1 cellular context compared by ENCODE assay signal in the genomic region with DNA sequence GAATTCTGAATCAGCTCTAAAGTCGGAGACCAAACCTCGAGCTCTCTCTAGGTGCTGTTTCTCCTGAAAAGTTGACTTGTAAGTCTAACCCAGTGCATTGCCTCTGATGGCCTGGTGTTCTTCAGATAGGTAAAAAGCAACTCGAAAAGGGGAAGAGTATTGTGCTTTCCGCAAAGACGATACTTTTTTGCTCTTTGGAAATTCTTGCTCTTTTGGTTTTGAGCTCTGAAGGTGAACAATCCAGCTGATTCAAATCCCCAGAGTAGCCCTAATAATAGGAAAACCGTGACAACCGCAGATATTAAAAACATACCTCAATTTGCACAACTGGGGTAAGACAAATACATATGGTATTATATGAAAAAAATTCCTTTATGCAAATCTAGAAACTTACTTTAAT.
TF ChIP-seq lines count a peak whose summit lies in the region.

No MANE protein-coding gene starts in this region.

TF ChIP-seq in GM12878, 131 proteins besides CTCF, POLR2A, EP300 and RAD21 (continues in another document):
- TF ChIP-seq TCF7 (IDR thresholded peaks at IDR 0.05; ENCODE audit: borderline replicate concordance) (0 out of 2 replicates have a peak, but pooled peaks have one; percentile 25), EED (IDR thresholded peaks at IDR 0.05; ENCODE audit: low read depth) (peak; percentile 64), GATAD2B (conservative IDR thresholded peaks at IDR 0.05; ENCODE audit: low read depth) (no peak), MEF2A (IDR thresholded peaks at IDR 0.05; ENCODE audit: insufficient read depth, low read depth, low read length) (peak; percentile 46; the same call in 1 of the 2 replicates), HCFC1 (IDR thresholded peaks at IDR 0.05; ENCODE audit: low read length) (no peak), ASH2L (IDR thresholded peaks at IDR 0.05; ENCODE audit: borderline replicate concordance, low read depth) (no peak), WRNIP1 (IDR thresholded peaks at IDR 0.05; ENCODE audit: borderline replicate concordance, low read depth, low read length) (no peak), RUNX3 (IDR thresholded peaks at IDR 0.05; ENCODE audit: low read length) (peak; percentile 94), NR2F1 (conservative IDR thresholded peaks at IDR 0.05) (no peak), FOS (IDR thresholded peaks at IDR 0.05; ENCODE audit: borderline replicate concordance, extremely low read depth, insufficient read length) (no peak), KLF5 (IDR thresholded peaks at IDR 0.05; ENCODE audit: partially characterized antibody) (no peak), EZH2 (IDR thresholded peaks at IDR 0.05; ENCODE audit: borderline replicate concordance, control insufficient read depth, low read depth, low read length) (no peak), SREBF1 (IDR thresholded peaks at IDR 0.05; ENCODE audit: low read length) (no peak), MTA2 (IDR thresholded peaks at IDR 0.05; ENCODE audit: low read depth) (peak; percentile 12; the same call in 1 of the 2 replicates), RB1 (IDR thresholded peaks at IDR 0.05; ENCODE audit: borderline replicate concordance) (no peak), DPF2 (IDR thresholded peaks at IDR 0.05) (no peak; the same call in 1 of the 2 replicates), NRF1 (conservative IDR thresholded peaks at IDR 0.05; ENCODE audit: low read depth, low read length) (no peak), SMAD5 (IDR thresholded peaks at IDR 0.05; ENCODE audit: low read depth) (no peak), SIN3A (IDR thresholded peaks at IDR 0.05; ENCODE audit: low read depth, low read length) (no peak), SUZ12 (IDR thresholded peaks at IDR 0.05; ENCODE audit: unreplicated experiment) (no peak), RBBP5 (conservative IDR thresholded peaks at IDR 0.05) (no peak), BRCA1 (IDR thresholded peaks at IDR 0.05; ENCODE audit: low read depth, low read length) (no peak), BCL11A (IDR thresholded peaks at IDR 0.05; ENCODE audit: low read depth, low read length) (no peak), SIX5 (IDR thresholded peaks at IDR 0.05; ENCODE audit: low read depth, low read length, severe bottlenecking) (no peak), LARP7 (IDR thresholded peaks at IDR 0.05) (no peak), CBX5 (IDR thresholded peaks at IDR 0.05; ENCODE audit: low read depth) (no peak), SMARCA5 (IDR thresholded peaks at IDR 0.05) (no peak), TBL1XR1 (IDR thresholded peaks at IDR 0.05; ENCODE audit: low read depth, low read length) (no peak), ZNF24 (IDR thresholded peaks at IDR 0.05) (no peak), MXI1 (IDR thresholded peaks at IDR 0.05; ENCODE audit: low read depth, low read length) (no peak), CHD1 (IDR thresholded peaks at IDR 0.05; ENCODE audit: low read depth, low read length) (no peak), JUND (IDR thresholded peaks at IDR 0.05; ENCODE audit: low read depth, low read length) (no peak), ATF7 (IDR thresholded peaks at IDR 0.05; ENCODE audit: low read depth) (no peak), CREM (IDR thresholded peaks at IDR 0.05; ENCODE audit: low read depth) (peak; percentile 36; the same call in 1 of the 2 replicates), ZNF217 (IDR thresholded peaks at IDR 0.05) (no peak), HDGF (IDR thresholded peaks at IDR 0.05) (no peak), RELA (IDR thresholded peaks at IDR 0.05; ENCODE audit: borderline replicate concordance, partially characterized antibody) (no peak), ZNF384 (IDR thresholded peaks at IDR 0.05; ENCODE audit: borderline replicate concordance, low read depth, low read length) (no peak)
- TF ChIP-seq, protein P1, sequence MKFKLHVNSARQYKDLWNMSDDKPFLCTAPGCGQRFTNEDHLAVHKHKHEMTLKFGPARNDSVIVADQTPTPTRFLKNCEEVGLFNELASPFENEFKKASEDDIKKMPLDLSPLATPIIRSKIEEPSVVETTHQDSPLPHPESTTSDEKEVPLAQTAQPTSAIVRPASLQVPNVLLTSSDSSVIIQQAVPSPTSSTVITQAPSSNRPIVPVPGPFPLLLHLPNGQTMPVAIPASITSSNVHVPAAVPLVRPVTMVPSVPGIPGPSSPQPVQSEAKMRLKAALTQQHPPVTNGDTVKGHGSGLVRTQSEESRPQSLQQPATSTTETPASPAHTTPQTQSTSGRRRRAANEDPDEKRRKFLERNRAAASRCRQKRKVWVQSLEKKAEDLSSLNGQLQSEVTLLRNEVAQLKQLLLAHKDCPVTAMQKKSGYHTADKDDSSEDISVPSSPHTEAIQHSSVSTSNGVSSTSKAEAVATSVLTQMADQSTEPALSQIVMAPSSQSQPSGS (IDR thresholded peaks at IDR 0.05; ENCODE audit: low read length): no peak
- TF ChIP-seq, protein P2, sequence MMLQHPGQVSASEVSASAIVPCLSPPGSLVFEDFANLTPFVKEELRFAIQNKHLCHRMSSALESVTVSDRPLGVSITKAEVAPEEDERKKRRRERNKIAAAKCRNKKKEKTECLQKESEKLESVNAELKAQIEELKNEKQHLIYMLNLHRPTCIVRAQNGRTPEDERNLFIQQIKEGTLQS (IDR thresholded peaks at IDR 0.05; ENCODE audit: borderline replicate concordance, extremely low read depth, low read depth, low read length): no peak
- TF ChIP-seq, protein P3, sequence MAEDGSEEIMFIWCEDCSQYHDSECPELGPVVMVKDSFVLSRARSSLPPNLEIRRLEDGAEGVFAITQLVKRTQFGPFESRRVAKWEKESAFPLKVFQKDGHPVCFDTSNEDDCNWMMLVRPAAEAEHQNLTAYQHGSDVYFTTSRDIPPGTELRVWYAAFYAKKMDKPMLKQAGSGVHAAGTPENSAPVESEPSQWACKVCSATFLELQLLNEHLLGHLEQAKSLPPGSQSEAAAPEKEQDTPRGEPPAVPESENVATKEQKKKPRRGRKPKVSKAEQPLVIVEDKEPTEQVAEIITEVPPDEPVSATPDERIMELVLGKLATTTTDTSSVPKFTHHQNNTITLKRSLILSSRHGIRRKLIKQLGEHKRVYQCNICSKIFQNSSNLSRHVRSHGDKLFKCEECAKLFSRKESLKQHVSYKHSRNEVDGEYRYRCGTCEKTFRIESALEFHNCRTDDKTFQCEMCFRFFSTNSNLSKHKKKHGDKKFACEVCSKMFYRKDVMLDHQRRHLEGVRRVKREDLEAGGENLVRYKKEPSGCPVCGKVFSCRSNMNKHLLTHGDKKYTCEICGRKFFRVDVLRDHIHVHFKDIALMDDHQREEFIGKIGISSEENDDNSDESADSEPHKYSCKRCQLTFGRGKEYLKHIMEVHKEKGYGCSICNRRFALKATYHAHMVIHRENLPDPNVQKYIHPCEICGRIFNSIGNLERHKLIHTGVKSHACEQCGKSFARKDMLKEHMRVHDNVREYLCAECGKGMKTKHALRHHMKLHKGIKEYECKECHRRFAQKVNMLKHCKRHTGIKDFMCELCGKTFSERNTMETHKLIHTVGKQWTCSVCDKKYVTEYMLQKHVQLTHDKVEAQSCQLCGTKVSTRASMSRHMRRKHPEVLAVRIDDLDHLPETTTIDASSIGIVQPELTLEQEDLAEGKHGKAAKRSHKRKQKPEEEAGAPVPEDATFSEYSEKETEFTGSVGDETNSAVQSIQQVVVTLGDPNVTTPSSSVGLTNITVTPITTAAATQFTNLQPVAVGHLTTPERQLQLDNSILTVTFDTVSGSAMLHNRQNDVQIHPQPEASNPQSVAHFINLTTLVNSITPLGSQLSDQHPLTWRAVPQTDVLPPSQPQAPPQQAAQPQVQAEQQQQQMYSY (CRISPR knock-in tag; IDR thresholded peaks at IDR 0.05): no peak
- TF ChIP-seq, protein P4, sequence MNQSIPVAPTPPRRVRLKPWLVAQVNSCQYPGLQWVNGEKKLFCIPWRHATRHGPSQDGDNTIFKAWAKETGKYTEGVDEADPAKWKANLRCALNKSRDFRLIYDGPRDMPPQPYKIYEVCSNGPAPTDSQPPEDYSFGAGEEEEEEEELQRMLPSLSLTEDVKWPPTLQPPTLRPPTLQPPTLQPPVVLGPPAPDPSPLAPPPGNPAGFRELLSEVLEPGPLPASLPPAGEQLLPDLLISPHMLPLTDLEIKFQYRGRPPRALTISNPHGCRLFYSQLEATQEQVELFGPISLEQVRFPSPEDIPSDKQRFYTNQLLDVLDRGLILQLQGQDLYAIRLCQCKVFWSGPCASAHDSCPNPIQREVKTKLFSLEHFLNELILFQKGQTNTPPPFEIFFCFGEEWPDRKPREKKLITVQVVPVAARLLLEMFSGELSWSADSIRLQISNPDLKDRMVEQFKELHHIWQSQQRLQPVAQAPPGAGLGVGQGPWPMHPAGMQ (IDR thresholded peaks at IDR 0.05; ENCODE audit: borderline replicate concordance): no peak
- TF ChIP-seq, protein P5, sequence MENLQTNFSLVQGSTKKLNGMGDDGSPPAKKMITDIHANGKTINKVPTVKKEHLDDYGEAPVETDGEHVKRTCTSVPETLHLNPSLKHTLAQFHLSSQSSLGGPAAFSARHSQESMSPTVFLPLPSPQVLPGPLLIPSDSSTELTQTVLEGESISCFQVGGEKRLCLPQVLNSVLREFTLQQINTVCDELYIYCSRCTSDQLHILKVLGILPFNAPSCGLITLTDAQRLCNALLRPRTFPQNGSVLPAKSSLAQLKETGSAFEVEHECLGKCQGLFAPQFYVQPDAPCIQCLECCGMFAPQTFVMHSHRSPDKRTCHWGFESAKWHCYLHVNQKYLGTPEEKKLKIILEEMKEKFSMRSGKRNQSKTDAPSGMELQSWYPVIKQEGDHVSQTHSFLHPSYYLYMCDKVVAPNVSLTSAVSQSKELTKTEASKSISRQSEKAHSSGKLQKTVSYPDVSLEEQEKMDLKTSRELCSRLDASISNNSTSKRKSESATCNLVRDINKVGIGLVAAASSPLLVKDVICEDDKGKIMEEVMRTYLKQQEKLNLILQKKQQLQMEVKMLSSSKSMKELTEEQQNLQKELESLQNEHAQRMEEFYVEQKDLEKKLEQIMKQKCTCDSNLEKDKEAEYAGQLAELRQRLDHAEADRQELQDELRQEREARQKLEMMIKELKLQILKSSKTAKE (IDR thresholded peaks at IDR 0.05; ENCODE audit: low read depth, poor library complexity, severe bottlenecking): no peak
- TF ChIP-seq, protein P6, sequence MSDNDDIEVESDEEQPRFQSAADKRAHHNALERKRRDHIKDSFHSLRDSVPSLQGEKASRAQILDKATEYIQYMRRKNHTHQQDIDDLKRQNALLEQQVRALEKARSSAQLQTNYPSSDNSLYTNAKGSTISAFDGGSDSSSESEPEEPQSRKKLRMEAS (IDR thresholded peaks at IDR 0.05; ENCODE audit: low read depth, low read length): no peak
- TF ChIP-seq, protein P7, sequence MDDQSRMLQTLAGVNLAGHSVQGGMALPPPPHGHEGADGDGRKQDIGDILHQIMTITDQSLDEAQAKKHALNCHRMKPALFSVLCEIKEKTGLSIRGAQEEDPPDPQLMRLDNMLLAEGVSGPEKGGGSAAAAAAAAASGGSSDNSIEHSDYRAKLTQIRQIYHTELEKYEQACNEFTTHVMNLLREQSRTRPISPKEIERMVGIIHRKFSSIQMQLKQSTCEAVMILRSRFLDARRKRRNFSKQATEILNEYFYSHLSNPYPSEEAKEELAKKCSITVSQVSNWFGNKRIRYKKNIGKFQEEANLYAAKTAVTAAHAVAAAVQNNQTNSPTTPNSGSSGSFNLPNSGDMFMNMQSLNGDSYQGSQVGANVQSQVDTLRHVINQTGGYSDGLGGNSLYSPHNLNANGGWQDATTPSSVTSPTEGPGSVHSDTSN (IDR thresholded peaks at IDR 0.05; ENCODE audit: insufficient replicate concordance, low read depth, low read length): no peak
- TF ChIP-seq, protein P8, sequence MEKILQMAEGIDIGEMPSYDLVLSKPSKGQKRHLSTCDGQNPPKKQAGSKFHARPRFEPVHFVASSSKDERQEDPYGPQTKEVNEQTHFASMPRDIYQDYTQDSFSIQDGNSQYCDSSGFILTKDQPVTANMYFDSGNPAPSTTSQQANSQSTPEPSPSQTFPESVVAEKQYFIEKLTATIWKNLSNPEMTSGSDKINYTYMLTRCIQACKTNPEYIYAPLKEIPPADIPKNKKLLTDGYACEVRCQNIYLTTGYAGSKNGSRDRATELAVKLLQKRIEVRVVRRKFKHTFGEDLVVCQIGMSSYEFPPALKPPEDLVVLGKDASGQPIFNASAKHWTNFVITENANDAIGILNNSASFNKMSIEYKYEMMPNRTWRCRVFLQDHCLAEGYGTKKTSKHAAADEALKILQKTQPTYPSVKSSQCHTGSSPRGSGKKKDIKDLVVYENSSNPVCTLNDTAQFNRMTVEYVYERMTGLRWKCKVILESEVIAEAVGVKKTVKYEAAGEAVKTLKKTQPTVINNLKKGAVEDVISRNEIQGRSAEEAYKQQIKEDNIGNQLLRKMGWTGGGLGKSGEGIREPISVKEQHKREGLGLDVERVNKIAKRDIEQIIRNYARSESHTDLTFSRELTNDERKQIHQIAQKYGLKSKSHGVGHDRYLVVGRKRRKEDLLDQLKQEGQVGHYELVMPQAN (conservative IDR thresholded peaks at IDR 0.05): no peak
- TF ChIP-seq, protein P9, sequence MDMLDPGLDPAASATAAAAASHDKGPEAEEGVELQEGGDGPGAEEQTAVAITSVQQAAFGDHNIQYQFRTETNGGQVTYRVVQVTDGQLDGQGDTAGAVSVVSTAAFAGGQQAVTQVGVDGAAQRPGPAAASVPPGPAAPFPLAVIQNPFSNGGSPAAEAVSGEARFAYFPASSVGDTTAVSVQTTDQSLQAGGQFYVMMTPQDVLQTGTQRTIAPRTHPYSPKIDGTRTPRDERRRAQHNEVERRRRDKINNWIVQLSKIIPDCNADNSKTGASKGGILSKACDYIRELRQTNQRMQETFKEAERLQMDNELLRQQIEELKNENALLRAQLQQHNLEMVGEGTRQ (IDR thresholded peaks at IDR 0.05; ENCODE audit: borderline replicate concordance, low read depth, low read length): no peak
- TF ChIP-seq, protein P10, sequence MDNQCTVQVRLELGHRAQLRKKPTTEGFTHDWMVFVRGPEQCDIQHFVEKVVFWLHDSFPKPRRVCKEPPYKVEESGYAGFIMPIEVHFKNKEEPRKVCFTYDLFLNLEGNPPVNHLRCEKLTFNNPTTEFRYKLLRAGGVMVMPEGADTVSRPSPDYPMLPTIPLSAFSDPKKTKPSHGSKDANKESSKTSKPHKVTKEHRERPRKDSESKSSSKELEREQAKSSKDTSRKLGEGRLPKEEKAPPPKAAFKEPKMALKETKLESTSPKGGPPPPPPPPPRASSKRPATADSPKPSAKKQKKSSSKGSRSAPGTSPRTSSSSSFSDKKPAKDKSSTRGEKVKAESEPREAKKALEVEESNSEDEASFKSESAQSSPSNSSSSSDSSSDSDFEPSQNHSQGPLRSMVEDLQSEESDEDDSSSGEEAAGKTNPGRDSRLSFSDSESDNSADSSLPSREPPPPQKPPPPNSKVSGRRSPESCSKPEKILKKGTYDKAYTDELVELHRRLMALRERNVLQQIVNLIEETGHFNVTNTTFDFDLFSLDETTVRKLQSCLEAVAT (IDR thresholded peaks at IDR 0.05): no peak
